ENCODE assay signal across 10 cellular contexts in the genomic region with DNA sequence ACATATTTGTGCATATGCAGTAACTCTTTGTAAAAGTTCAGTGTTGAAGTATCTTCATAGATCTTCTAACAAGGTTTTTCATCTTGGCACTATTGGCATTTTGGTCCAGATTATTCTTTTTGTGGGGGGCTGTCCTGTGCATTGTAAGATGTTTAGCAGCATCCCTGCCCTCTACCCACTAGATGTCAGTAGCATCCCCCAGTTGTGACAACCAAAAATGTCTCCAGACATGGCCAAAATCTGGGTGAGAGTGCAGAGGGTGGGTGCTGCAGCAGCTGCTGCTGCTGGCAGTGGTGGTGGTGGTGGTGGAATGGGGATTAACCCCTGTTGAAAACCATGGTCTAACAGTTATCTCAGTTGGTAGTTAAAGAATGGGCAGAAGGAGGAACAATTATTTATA.
DNase-seq lines count a peak whose midpoint lies in the region; ATAC-seq, FAIRE-seq and TF ChIP-seq lines count a peak whose summit lies in the region.
"Had no signal": no experiment of that assay in that cellular context is flagged by ENCODE, and none has a peak within 500 bp of the region (broad histone marks: within the 10 kb centered on the region; RNA-seq: fewer than 3 reads in every experiment).

No MANE protein-coding gene starts in this region.

- no peaks in the 10 kb centered on the region for H4K20me1 ChIP-seq in H1 (replicated peaks in 1 of 2; ENCODE audit: control insufficient read depth in 1 of 2, insufficient read depth in 2 of 2, low read length in 2 of 2)

- H3K4me1 Mint-ChIP-seq in CD4-positive, alpha-beta memory T cell, result no peaks in the 10 kb centered on the region
- H3K4me1 Mint-ChIP-seq in activated T-cell treated with anti-CD3 and anti-CD28 coated beads, Interleukin-2, amount 50 U/mL, for 24 hours (ENCODE audit: low read depth), result no peaks in the 10 kb centered on the region
- H3K4me1 Mint-ChIP-seq: CD14-positive monocyte; central memory CD8-positive, alpha-beta T cell had no signal

- peaks cover 0 to 5% (median 0%) of the 10 kb centered on the region in 4 experiments; a peak in 2 of 7 replicates for H3K4me1 ChIP-seq in H1 (replicated peaks in 1 of 4; ENCODE audit: control insufficient read depth in 3 of 4, insufficient read depth in 4 of 4, low read length in 3 of 4)
- H3K4me1 ChIP-seq in CD4-positive, alpha-beta memory T cell (ENCODE audit: insufficient read depth, low read length), result no peaks in the 10 kb centered on the region

- H3K4me3 Mint-ChIP-seq in CD4-positive, alpha-beta memory T cell, result no peak overlapping the region
- no peak overlapping the region for H3K4me3 Mint-ChIP-seq in activated T-cell treated with anti-CD3 and anti-CD28 coated beads, Interleukin-2, amount 50 U/mL, for 24 hours
- H3K4me3 Mint-ChIP-seq: CD14-positive monocyte; central memory CD8-positive, alpha-beta T cell had no signal

- DNase-seq in ACHN (peak; percentile 19), NCI-H2171 (lab: John Stamatoyannopoulos, UW) (peak; percentile 4), H1 (ENCODE audit: low read depth in 1 of 2, low spot score in 2 of 2) (peak in 1 of 2 experiments; percentile 49)
- no peak for DNase-seq in CD4-positive, alpha-beta memory T cell
- no peak for DNase-seq in activated T-cell treated with anti-CD3 and anti-CD28 coated beads, Interleukin-2, amount 50 U/mL, for 24 hours

- H4K8ac ChIP-seq in H1 (ENCODE audit: extremely low read depth, insufficient read depth, low read length), result no peak overlapping the region

- H3K14ac ChIP-seq in H1 (ENCODE audit: insufficient read length), result no peak overlapping the region

- no peak overlapping the region for H2BK5ac ChIP-seq in H1 (ENCODE audit: low read depth, low read length)

- FAIRE-seq in H1 (lab: Jason Lieb, UNC), result peak; percentile 92

- no peak overlapping the region for H4K5ac ChIP-seq in H1 (ENCODE audit: insufficient read length, low read depth, low read length)

- TF ChIP-seq CTCF in H1 (IDR thresholded peaks at IDR 0.05; ENCODE audit: control extremely low read depth in 1 of 3, insufficient read depth in 1 of 3, low read depth in 1 of 3, low read length in 3 of 3), result peak; percentile 47 to 80 (median 73)

- H2BK12ac ChIP-seq in H1 (ENCODE audit: low read depth, low read length), result no peak overlapping the region

- no peaks in the 10 kb centered on the region for H3K79me1 ChIP-seq in H1 (ENCODE audit: low read depth, low read length)

- H2BK20ac ChIP-seq in H1 (ENCODE audit: low read length), result no peak overlapping the region

- ATAC-seq in GM18867 (IDR thresholded peaks at IDR 0.05; ENCODE audit: unreplicated experiment) (peak; percentile 52), HG03432 (IDR thresholded peaks at IDR 0.05; ENCODE audit: unreplicated experiment) (no peak), HG02759 (IDR thresholded peaks at IDR 0.05; ENCODE audit: unreplicated experiment) (no peak)

- H2AK5ac ChIP-seq in H1 (ENCODE audit: low read depth, low read length), result no peak overlapping the region

- no peak overlapping the region for H3K27ac ChIP-seq in H1 (ENCODE audit: low read depth, low read length)
- no peak overlapping the region for H3K27ac ChIP-seq in CD4-positive, alpha-beta memory T cell (ENCODE audit: low read depth, low read length)

- in situ Hi-C loops in ACHN (cut with HindIII; ENCODE audit: low pct_ligation_motif_present, low pct_unique_long_range_greater_than_20kb, low sequenced_read_pairs), result no loop called here

- H3K23me2 ChIP-seq in H1 (ENCODE audit: low read depth, low read length), result no peaks in the 10 kb centered on the region

- H3K79me2 ChIP-seq in H1 (ENCODE audit: control insufficient read depth in 1 of 2, insufficient read depth in 2 of 2, low read length in 2 of 2), result no peaks in the 10 kb centered on the region

- no peak overlapping the region for H3K4me3 ChIP-seq in H1 (ENCODE audit: extremely low read depth in 1 of 4, insufficient read depth in 2 of 4, low read depth in 3 of 4, low read length in 4 of 4)
- no peak overlapping the region for H3K4me3 ChIP-seq in CD4-positive, alpha-beta memory T cell (ENCODE audit: low read length in 2 of 2)

- POLR2A ChIA-PET in H1 (lab: Charles Lee; ENCODE audit: partially characterized antibody), result interaction anchor here (0.6 kb wide), 1 partner anchor 185 kb away, joined by 3 read pairs; no protein-coding TSS in a partner anchor
- POLR2A ChIA-PET in CD4-positive, alpha-beta memory T cell (lab: Charles Lee; ENCODE audit: partially characterized antibody), result no interaction called here

- H3K4me2 ChIP-seq in H1 (ENCODE audit: insufficient read depth in 1 of 2, low read depth in 2 of 2, low read length in 2 of 2), result no peak overlapping the region

- H3K9ac ChIP-seq in H1 (replicated peaks in 1 of 4; ENCODE audit: extremely low read depth in 1 of 4, low read depth in 3 of 4, low read length in 3 of 4), result no peak overlapping the region

- no peak overlapping the region for H3K4ac ChIP-seq in H1 (replicated peaks; ENCODE audit: insufficient read length, low read depth, low read length)

- peaks cover 0 to 4% of the 10 kb centered on the region in 2 donors for H3K27me3 Mint-ChIP-seq in CD4-positive, alpha-beta memory T cell
- H3K27me3 Mint-ChIP-seq in activated T-cell treated with anti-CD3 and anti-CD28 coated beads, Interleukin-2, amount 50 U/mL, for 24 hours, result peaks cover 2% of the 10 kb centered on the region
- H3K27me3 Mint-ChIP-seq: central memory CD8-positive, alpha-beta T cell had no signal

- no peak overlapping the region for H2BK15ac ChIP-seq in H1 (ENCODE audit: low read length)

- no peaks in the 10 kb centered on the region for H3K36me3 ChIP-seq in H1 (ENCODE audit: control insufficient read depth in 2 of 4, insufficient read depth in 4 of 4, low read length in 3 of 4)
- H3K36me3 ChIP-seq in CD4-positive, alpha-beta memory T cell (ENCODE audit: insufficient read depth, low read length), result no peaks in the 10 kb centered on the region

- TF ChIP-seq EP300 in H1 (IDR thresholded peaks at IDR 0.05; ENCODE audit: borderline replicate concordance in 1 of 2, low read depth in 2 of 2, low read length in 2 of 2), result no peak

- H3K23ac ChIP-seq in H1 (ENCODE audit: insufficient read length), result no peak overlapping the region

- H3K18ac ChIP-seq in H1 (ENCODE audit: extremely low read depth, low read length), result no peak overlapping the region

- no peak for TF ChIP-seq POLR2A in H1 (IDR thresholded peaks at IDR 0.05; ENCODE audit: control extremely low read depth in 1 of 2, low read depth in 2 of 2, low read length in 2 of 2)

- H2BK120ac ChIP-seq in H1 (replicated peaks; ENCODE audit: low read depth, low read length), result no peak overlapping the region

- no peak overlapping the region for H2AFZ ChIP-seq in H1 (ENCODE audit: low read length)

- no peaks in the 10 kb centered on the region for H3K9me3 ChIP-seq in H1 (ENCODE audit: insufficient read depth in 2 of 2, low read depth in 1 of 2, low read length in 1 of 2)
- no peaks in the 10 kb centered on the region for H3K9me3 ChIP-seq in CD4-positive, alpha-beta memory T cell (ENCODE audit: control insufficient read depth in 1 of 2, low read length in 2 of 2)

- H3K27me3 ChIP-seq in H1 (replicated peaks in 1 of 4; ENCODE audit: control insufficient read depth in 3 of 4, extremely low read depth in 1 of 4, insufficient read depth in 3 of 4, low read length in 3 of 4), result peaks cover 0 to 1% (median 0%) of the 10 kb centered on the region in 4 experiments; a peak in 1 of 7 replicates
- H3K27me3 ChIP-seq in CD4-positive, alpha-beta memory T cell (ENCODE audit: insufficient read depth, low read length), result no peaks in the 10 kb centered on the region

- H3K36me3 Mint-ChIP-seq in CD4-positive, alpha-beta memory T cell, result no peaks in the 10 kb centered on the region
- no peaks in the 10 kb centered on the region for H3K36me3 Mint-ChIP-seq in activated T-cell treated with anti-CD3 and anti-CD28 coated beads, Interleukin-2, amount 50 U/mL, for 24 hours (ENCODE audit: low read depth)
- H3K36me3 Mint-ChIP-seq: CD14-positive monocyte had no signal

- no peak overlapping the region for H3K56ac ChIP-seq in H1 (replicated peaks; ENCODE audit: insufficient read length, low read depth, low read length)

- TF ChIP-seq RAD21 in H1 (IDR thresholded peaks at IDR 0.05 in 1 of 2, conservative IDR thresholded peaks at IDR 0.05 in 1 of 2; ENCODE audit: low read depth in 2 of 2, low read length in 2 of 2), result peak; percentile 92

- H3K9me3 Mint-ChIP-seq in CD4-positive, alpha-beta memory T cell, result peaks cover 0 to 2% (median 0%) of the 10 kb centered on the region in 8 donors
- H3K9me3 Mint-ChIP-seq in activated T-cell treated with anti-CD3 and anti-CD28 coated beads, Interleukin-2, amount 50 U/mL, for 24 hours, result no peaks in the 10 kb centered on the region
- H3K9me3 Mint-ChIP-seq: CD14-positive monocyte had no signal

- no peak overlapping the region for H4K91ac ChIP-seq in H1 (replicated peaks; ENCODE audit: insufficient read length, low read length)

- no peak overlapping the region for H3K27ac Mint-ChIP-seq in CD4-positive, alpha-beta memory T cell
- no peak overlapping the region for H3K27ac Mint-ChIP-seq in activated T-cell treated with anti-CD3 and anti-CD28 coated beads, Interleukin-2, amount 50 U/mL, for 24 hours
- H3K27ac Mint-ChIP-seq: CD14-positive monocyte had no signal

- intact Hi-C loops in CD4-positive, alpha-beta memory T cell (cut with micrococcal nuclease), result no loop called here

- CTCF ChIA-PET in H1 (lab: Charles Lee; ENCODE audit: partially characterized antibody), result interaction anchor here (0.6 to 1.5 kb wide), 4 partner anchors 20 to 546 kb away, joined by 3 to 4 read pairs (median 3); no protein-coding TSS in a partner anchor
- CTCF ChIA-PET in CD4-positive, alpha-beta memory T cell (lab: Charles Lee; ENCODE audit: partially characterized antibody), result interaction anchor here (0.6 kb wide), 1 partner anchor 60 kb away, joined by 3 read pairs; no protein-coding TSS in a partner anchor

TF ChIP-seq in H1, 55 proteins besides CTCF, POLR2A, EP300 and RAD21:
- TF ChIP-seq SP4 (IDR thresholded peaks at IDR 0.05; ENCODE audit: low read length), result no peak
- no peak for TF ChIP-seq HDAC2 (IDR thresholded peaks at IDR 0.05; ENCODE audit: borderline replicate concordance in 1 of 2, low read depth in 2 of 2, low read length in 2 of 2)
- no peak for TF ChIP-seq E2F6 (IDR thresholded peaks at IDR 0.05)
- no peak for TF ChIP-seq RBBP5 (IDR thresholded peaks at IDR 0.05; ENCODE audit: borderline replicate concordance, low read depth, low read length)
TF ChIP-seq in H1: peak in this region for 0.

Comparison
In these comparisons a context has a peak if more than half of its experiments do, and no peak if none do; other contexts are left out.
1. DNase-seq: peak in ACHN (single experiment) and NCI-H2171 (single experiment); none in CD4-positive, alpha-beta memory T cell (0 of 5) and activated T-cell treated with anti-CD3 and anti-CD28 coated beads, Interleukin-2, amount 50 U/mL, for 24 hours (single experiment).